In the genomic region with DNA sequence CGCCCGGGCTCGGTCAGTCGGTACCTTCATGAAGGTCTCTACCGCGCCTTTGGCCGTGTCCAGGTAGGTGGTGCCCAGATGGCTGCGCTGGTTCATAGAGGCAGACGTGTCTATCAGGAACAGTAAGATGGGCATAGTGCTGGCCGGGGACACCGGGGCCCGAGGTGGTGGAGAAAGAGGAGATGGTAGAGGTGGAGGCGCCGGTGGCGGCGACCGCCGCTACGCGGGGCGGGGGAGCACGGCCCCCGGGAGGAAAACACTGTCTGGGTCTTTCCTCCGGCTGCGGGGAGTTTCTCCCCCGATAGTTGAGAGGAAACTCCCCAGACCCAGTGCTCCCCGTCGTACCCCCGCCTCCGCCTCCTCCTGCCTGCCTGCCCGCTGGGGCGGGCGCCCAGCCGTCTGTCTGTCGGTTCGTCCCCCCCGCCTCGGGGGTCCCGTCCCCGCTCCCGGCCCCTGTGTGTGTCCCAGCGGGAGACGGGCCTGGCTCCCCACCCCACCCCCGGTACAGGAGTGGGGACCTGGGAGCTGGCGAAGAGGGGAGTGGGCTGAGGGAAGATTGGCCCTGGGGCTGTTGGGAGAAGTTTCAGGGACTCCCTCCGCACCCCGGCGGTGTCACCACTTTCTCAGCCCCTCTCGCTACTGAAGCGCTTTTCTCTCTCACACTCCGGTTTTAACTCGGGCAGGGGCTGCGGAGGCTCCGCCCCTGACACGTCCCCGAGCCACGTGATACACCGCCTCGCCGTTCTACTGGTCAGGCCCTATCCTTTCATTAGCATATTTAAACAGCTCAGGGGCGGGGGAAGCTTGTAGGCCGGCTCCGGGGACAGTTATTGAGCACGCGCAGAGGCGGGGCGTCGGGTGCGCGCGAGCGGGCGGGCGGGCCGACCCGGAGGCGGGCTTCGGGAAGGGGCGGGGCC, we compare ENCODE assay signal across 8 cellular contexts. TPM values are rescaled to one million over a fixed set of nuclear protein-coding genes. Genes with fewer than 3 reads are reported as not detected.
A peak's percentile ranks its signal among the peaks of the same experiment; 100 is the strongest.
DNase-seq lines count a peak whose midpoint lies in the region; FAIRE-seq and TF ChIP-seq lines count a peak whose summit lies in the region.

A gene with protein sequence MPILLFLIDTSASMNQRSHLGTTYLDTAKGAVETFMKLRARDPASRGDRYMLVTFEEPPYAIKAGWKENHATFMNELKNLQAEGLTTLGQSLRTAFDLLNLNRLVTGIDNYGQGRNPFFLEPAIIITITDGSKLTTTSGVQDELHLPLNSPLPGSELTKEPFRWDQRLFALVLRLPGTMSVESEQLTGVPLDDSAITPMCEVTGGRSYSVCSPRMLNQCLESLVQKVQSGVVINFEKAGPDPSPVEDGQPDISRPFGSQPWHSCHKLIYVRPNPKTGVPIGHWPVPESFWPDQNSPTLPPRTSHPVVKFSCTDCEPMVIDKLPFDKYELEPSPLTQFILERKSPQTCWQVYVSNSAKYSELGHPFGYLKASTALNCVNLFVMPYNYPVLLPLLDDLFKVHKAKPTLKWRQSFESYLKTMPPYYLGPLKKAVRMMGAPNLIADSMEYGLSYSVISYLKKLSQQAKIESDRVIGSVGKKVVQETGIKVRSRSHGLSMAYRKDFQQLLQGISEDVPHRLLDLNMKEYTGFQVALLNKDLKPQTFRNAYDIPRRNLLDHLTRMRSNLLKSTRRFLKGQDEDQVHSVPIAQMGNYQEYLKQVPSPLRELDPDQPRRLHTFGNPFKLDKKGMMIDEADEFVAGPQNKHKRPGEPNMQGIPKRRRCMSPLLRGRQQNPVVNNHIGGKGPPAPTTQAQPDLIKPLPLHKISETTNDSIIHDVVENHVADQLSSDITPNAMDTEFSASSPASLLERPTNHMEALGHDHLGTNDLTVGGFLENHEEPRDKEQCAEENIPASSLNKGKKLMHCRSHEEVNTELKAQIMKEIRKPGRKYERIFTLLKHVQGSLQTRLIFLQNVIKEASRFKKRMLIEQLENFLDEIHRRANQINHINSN (minus strand): TSS at position 646 of the 917 bp plus-strand sequence. CDS start 511 bp downstream, at position 135.

- peak within 1 kb of the TSS; percentile 96 for H3K14ac ChIP-seq in neuronal stem cell (ENCODE audit: low read length)

- peaks cover 4% of the 10 kb centered on the region for H3K9me3 Mint-ChIP-seq in activated naive CD4-positive, alpha-beta T cell treated with anti-CD3 and anti-CD28 coated beads for 36 hours

- peak within 1 kb of the TSS; percentile 72 for H4K91ac ChIP-seq in neuronal stem cell (ENCODE audit: low read depth, low read length, poor library complexity)

- peaks cover 8 to 15% of the 10 kb centered on the region in 2 donors for H3K9me3 ChIP-seq in neuronal stem cell (replicated peaks in 1 of 2; ENCODE audit: control insufficient read depth in 2 of 2, insufficient read depth in 1 of 2, low read depth in 1 of 2, low read length in 2 of 2)

- H3K4me3 Mint-ChIP-seq in activated naive CD4-positive, alpha-beta T cell treated with anti-CD3 and anti-CD28 coated beads for 36 hours: peak within 1 kb of the TSS; percentile 94

- H3K4ac ChIP-seq in neuronal stem cell (ENCODE audit: low read length): peak within 1 kb of the TSS; percentile 23

- H3K4me1 Mint-ChIP-seq in activated naive CD4-positive, alpha-beta T cell treated with anti-CD3 and anti-CD28 coated beads for 36 hours (ENCODE audit: low read depth): peaks cover 35% of the 10 kb centered on the region

- peak within 1 kb of the TSS; percentile 76 for H2BK120ac ChIP-seq in neuronal stem cell (ENCODE audit: low read depth, low read length)

- CTCF ChIA-PET in activated naive CD4-positive, alpha-beta T cell treated with anti-CD3 and anti-CD28 coated beads for 36 hours (lab: Charles Lee): interaction anchor here (0.8 kb wide), 1 partner anchor 9 kb away, joined by 3 read pairs; no protein-coding TSS in a partner anchor

- H3K36me3 Mint-ChIP-seq in activated naive CD4-positive, alpha-beta T cell treated with anti-CD3 and anti-CD28 coated beads for 36 hours (ENCODE audit: low read depth): peaks cover 36% of the 10 kb centered on the region

- H3K27ac ChIP-seq in neuronal stem cell (replicated peaks; ENCODE audit: low read length): peak within 1 kb of the TSS; percentile 96

- TF ChIP-seq CTCF in HFF-Myc (IDR thresholded peaks at IDR 0.05; ENCODE audit: low read depth, low read length, missing control alignments): no peak
- TF ChIP-seq CTCF in subcutaneous adipose tissue (IDR thresholded peaks at IDR 0.05; ENCODE audit: low read depth): no peak

- peak within 1 kb of the TSS; percentile 90 for H2BK12ac ChIP-seq in neuronal stem cell (ENCODE audit: low read length)

- H3K4me1 ChIP-seq in neuronal stem cell (ENCODE audit: control insufficient read depth in 2 of 2, insufficient read depth in 1 of 2, low read depth in 1 of 2, low read length in 2 of 2): peaks cover 1 to 8% of the 10 kb centered on the region in 2 donors

- H2AFZ ChIP-seq in neuronal stem cell (ENCODE audit: low read length): peak within 1 kb of the TSS; percentile 94

- H3K9ac ChIP-seq in neuronal stem cell (ENCODE audit: low read depth, low read length, poor library complexity): peak within 1 kb of the TSS; percentile 99

- peak within 1 kb of the TSS; percentile 69 for H3K4me3 ChIP-seq in HFF-Myc (replicated peaks; ENCODE audit: low read depth, low read length)
- peak within 1 kb of the TSS; percentile 93 to 98 for H3K4me3 ChIP-seq in neuronal stem cell (ENCODE audit: low read length in 2 of 2)

- peak; percentile 99 for DNase-seq in GM03348 (ENCODE audit: low spot score)
- peak; percentile 95 for DNase-seq in HFF-Myc (ENCODE audit: extremely low read depth, low read depth)
- DNase-seq in NAMALWA (ENCODE audit: low spot score): peak; percentile 99
- DNase-seq in SK-N-DZ (ENCODE audit: low spot score): peak; percentile 99
- peak; percentile 99 for DNase-seq in activated naive CD4-positive, alpha-beta T cell treated with anti-CD3 and anti-CD28 coated beads for 36 hours
- DNase-seq in frontal cortex (ENCODE audit: low spot score in 2 of 2): peak; percentile 96 to 99
- peak; percentile 99 for DNase-seq in neuronal stem cell (ENCODE audit: low spot score)

- peak within 1 kb of the TSS; percentile 99 for H3K18ac ChIP-seq in neuronal stem cell (ENCODE audit: low read length)

- H3K79me1 ChIP-seq in neuronal stem cell (ENCODE audit: low read depth, low read length): no peaks in the 10 kb centered on the region

- peak within 1 kb of the TSS; percentile 64 for H3K4me2 ChIP-seq in neuronal stem cell (ENCODE audit: insufficient read depth, low read length, poor library complexity, severe bottlenecking)

- H2BK15ac ChIP-seq in neuronal stem cell (ENCODE audit: low read length): peak within 1 kb of the TSS; percentile 89

- peaks cover 12 to 53% of the 10 kb centered on the region in 2 donors for H3K36me3 ChIP-seq in neuronal stem cell (replicated peaks in 1 of 2; ENCODE audit: control insufficient read depth in 2 of 2, insufficient read depth in 2 of 2, low read length in 2 of 2)

- intact Hi-C loops in activated naive CD4-positive, alpha-beta T cell treated with anti-CD3 and anti-CD28 coated beads for 36 hours (cut with micrococcal nuclease): loop anchor here (1.0 to 10.0 kb wide), 17 partner anchors 31 to 1956 kb away; a partner anchor contains a TSS

- peak within 1 kb of the TSS; percentile 99 for H3K27ac Mint-ChIP-seq in activated naive CD4-positive, alpha-beta T cell treated with anti-CD3 and anti-CD28 coated beads for 36 hours

- peak within 1 kb of the TSS; percentile 97 for H3K23ac ChIP-seq in neuronal stem cell (ENCODE audit: low read depth, low read length, poor library complexity)

- peak; percentile 88 for FAIRE-seq in frontal cortex (lab: Jason Lieb, UNC)

- WGBS in neuronal stem cell (ENCODE audit: extremely low coverage in 2 of 2, insufficient read length in 2 of 2, insufficient replicate concordance in 1 of 2), 2 donors: no CpG with 5 or more reads among the region's 79 CpGs

- H3K27me3 Mint-ChIP-seq in activated naive CD4-positive, alpha-beta T cell treated with anti-CD3 and anti-CD28 coated beads for 36 hours (ENCODE audit: low read depth): no peaks in the 10 kb centered on the region

- peak within 1 kb of the TSS; percentile 99 for H2BK5ac ChIP-seq in neuronal stem cell (ENCODE audit: low read length)

- H3K27me3 ChIP-seq in neuronal stem cell (ENCODE audit: control insufficient read depth in 3 of 3, insufficient read depth in 3 of 3, low read depth in 1 of 3, low read length in 3 of 3): peaks cover 0 to 2% (median 0%) of the 10 kb centered on the region in 3 experiments

- H2AK5ac ChIP-seq in neuronal stem cell (ENCODE audit: low read depth, low read length): peak within 1 kb of the TSS; percentile 70

- peak within 1 kb of the TSS; percentile 82 for H4K8ac ChIP-seq in neuronal stem cell (ENCODE audit: low read depth, low read length)

RNA-seq across cellular contexts. Expression of the gene that starts here (rescaled TPM):
- 15.6 and 19.5 TPM in 2 replicates for polyA plus RNA-seq in SK-N-DZ (2014; cell fraction: cytosol; rRNA removed)
- polyA plus RNA-seq in SK-N-DZ (2014; cell fraction: nucleus; rRNA removed): 21.7 and 22.4 TPM in 2 replicates
- total RNA-seq in activated naive CD4-positive, alpha-beta T cell treated with anti-CD3 and anti-CD28 coated beads for 36 hours: 10 to 100 TPM; 40.4 to 41.0 TPM
- total RNA-seq in frontal cortex (39.9 TPM), subcutaneous adipose tissue (10 to 100 TPM; 33.5 to 62.0 (median 40.0) TPM)
- 14.2 TPM for polyA plus RNA-seq in neuronal stem cell (2013, experiment 1 of 2)
- polyA plus RNA-seq in neuronal stem cell (2013, experiment 2 of 2): 13.5 TPM

Comparison
In these comparisons a context has a peak if more than half of its experiments do, and no peak if none do; other contexts are left out.
1. Peak in every context shown above with its lines: DNase-seq, H3K4me3 ChIP-seq and H3K27ac ChIP-seq.